ENCODE assay signal across 9 cellular contexts in genomic region chr1:14598007-14598497, GRCh38. TPM values are rescaled to one million over a fixed set of nuclear protein-coding genes. Genes with fewer than 3 reads are reported as not detected.
DNase-seq lines count a peak whose midpoint lies in the region; ATAC-seq and TF ChIP-seq lines count a peak whose summit lies in the region.
"Had no signal": no experiment of that assay in that cellular context is flagged by ENCODE, and none has a peak within 500 bp of the region (broad histone marks: within the 10 kb centered on the region; RNA-seq: fewer than 3 reads in every experiment).

No MANE protein-coding gene starts in this region.

- H3K36me3 ChIP-seq in heart right ventricle = no peaks in the 10 kb centered on the region

- H3K27ac ChIP-seq in heart right ventricle = no peak overlapping the region

- peak overlapping the region; percentile 3 to 50 (median 44) for H3K4me3 ChIP-seq in heart right ventricle

- TF ChIP-seq CTCF in heart right ventricle (IDR thresholded peaks at IDR 0.05) (no peak), progenitor cell of endocrine pancreas (IDR thresholded peaks at IDR 0.05; ENCODE audit: unreplicated experiment) (no peak), GM10248 (IDR thresholded peaks at IDR 0.05; ENCODE audit: control extremely low read depth, extremely low read depth, low read depth, missing control alignments) (no peak)

- intact Hi-C loops in heart right ventricle (cut with DNase I) = no loop called here
- intact Hi-C loops in activated CD4-positive, alpha-beta T cell treated with anti-CD3 and anti-CD28 coated beads for 36 hours (cut with DNase I, micrococcal nuclease) = no loop called here

- peaks cover 29% of the 10 kb centered on the region for H3K4me1 Mint-ChIP-seq in progenitor cell of endocrine pancreas (ENCODE audit: low read depth)
- peaks cover 9% of the 10 kb centered on the region for H3K4me1 Mint-ChIP-seq in activated CD4-positive, alpha-beta T cell treated with anti-CD3 and anti-CD28 coated beads for 36 hours

- in situ Hi-C loops in G401 (cut with HindIII; ENCODE audit: low sequenced_read_pairs) = no loop called here

- DNase-seq in G401 (ENCODE audit: low spot score) (peak; percentile 68), NCI-H526 treated with DMSO at 0.1 percent for 48 hours (lab: John Stamatoyannopoulos, UW) (peak; percentile 86), heart right ventricle (no peak), progenitor cell of endocrine pancreas (ENCODE audit: low spot score, unreplicated experiment) (peak; percentile 39), GM10248 (ENCODE audit: extremely low spot score) (no peak)
- no peak for DNase-seq in activated naive CD4-positive, alpha-beta T cell treated with Interleukin-2 at 50 U/mL for 16 hours
- no peak for DNase-seq in activated effector memory CD4-positive, alpha-beta T cell treated with anti-CD3 and anti-CD28 coated beads, Interleukin-2, amount 50 U/mL, for 16 hours
- no peak for DNase-seq in activated CD4-positive, alpha-beta T cell treated with anti-CD3 and anti-CD28 coated beads for 36 hours
- DNase-seq: activated CD4-positive, alpha-beta memory T cell treated with anti-CD3 and anti-CD28 coated beads for 36 hours had no signal

- peaks cover 0 to 17% (median 9%) of the 10 kb centered on the region in 9 donors for H3K4me1 ChIP-seq in heart right ventricle

- H3K9me3 Mint-ChIP-seq in progenitor cell of endocrine pancreas (ENCODE audit: low read depth) = no peaks in the 10 kb centered on the region
- no peaks in the 10 kb centered on the region for H3K9me3 Mint-ChIP-seq in activated CD4-positive, alpha-beta T cell treated with anti-CD3 and anti-CD28 coated beads for 36 hours (ENCODE audit: low read depth)
- H3K9me3 Mint-ChIP-seq: activated CD4-positive, alpha-beta memory T cell treated with anti-CD3 and anti-CD28 coated beads for 36 hours had no signal

- peak overlapping the region; percentile 93 for H3K27ac Mint-ChIP-seq in progenitor cell of endocrine pancreas
- no peak overlapping the region for H3K27ac Mint-ChIP-seq in activated CD4-positive, alpha-beta T cell treated with anti-CD3 and anti-CD28 coated beads for 36 hours
- H3K27ac Mint-ChIP-seq: activated CD4-positive, alpha-beta memory T cell treated with anti-CD3 and anti-CD28 coated beads for 36 hours had no signal

- CTCF ChIA-PET in GM10248 (lab: Yijun Ruan, JAX) = interaction anchor here (1.3 kb wide), 1 partner anchor 9 kb away, joined by 3 read pairs; no protein-coding TSS in a partner anchor
- CTCF ChIA-PET in activated CD4-positive, alpha-beta T cell treated with anti-CD3 and anti-CD28 coated beads for 36 hours (lab: Charles Lee) = no interaction called here

- H3K4me3 Mint-ChIP-seq in progenitor cell of endocrine pancreas (ENCODE audit: low read depth) = peak overlapping the region; percentile 85
- no peak overlapping the region for H3K4me3 Mint-ChIP-seq in activated CD4-positive, alpha-beta T cell treated with anti-CD3 and anti-CD28 coated beads for 36 hours
- H3K4me3 Mint-ChIP-seq: activated CD4-positive, alpha-beta memory T cell treated with anti-CD3 and anti-CD28 coated beads for 36 hours had no signal

- POLR2A ChIA-PET in GM10248 (lab: Yijun Ruan, JAX) = no interaction called here
- POLR2A ChIA-PET in activated CD4-positive, alpha-beta T cell treated with anti-CD3 and anti-CD28 coated beads for 36 hours (lab: Charles Lee) = no interaction called here

- peaks cover 19 to 97% (median 88%) of the 10 kb centered on the region in 7 donors for H3K27me3 ChIP-seq in heart right ventricle

- peak in 3 of 8 donors; percentile 27 to 68 (median 28) for ATAC-seq in heart right ventricle
- ATAC-seq in activated CD4-positive, alpha-beta T cell treated with anti-CD3 and anti-CD28 coated beads for 36 hours = no peak

- H3K36me3 Mint-ChIP-seq in progenitor cell of endocrine pancreas (ENCODE audit: insufficient read depth) = no peaks in the 10 kb centered on the region
- no peaks in the 10 kb centered on the region for H3K36me3 Mint-ChIP-seq in activated CD4-positive, alpha-beta T cell treated with anti-CD3 and anti-CD28 coated beads for 36 hours (ENCODE audit: low read depth)
- H3K36me3 Mint-ChIP-seq: activated CD4-positive, alpha-beta memory T cell treated with anti-CD3 and anti-CD28 coated beads for 36 hours had no signal

- 2% methylated on average over 26 of the region's 26 CpGs for WGBS in heart right ventricle, 2 donors

- H3K9me3 ChIP-seq in heart right ventricle = no peaks in the 10 kb centered on the region

- peaks cover 36% of the 10 kb centered on the region for H3K27me3 Mint-ChIP-seq in progenitor cell of endocrine pancreas
- H3K27me3 Mint-ChIP-seq in activated CD4-positive, alpha-beta T cell treated with anti-CD3 and anti-CD28 coated beads for 36 hours = peaks cover 44% of the 10 kb centered on the region

RNA-seq across cellular contexts. Expression of gene KAZN, which starts 0.4 kb away (rescaled TPM):
- total RNA-seq in G401 (2014; rRNA removed; shearing (Covaris generic)) = 5.5 and 9.8 TPM in 2 replicates
- total RNA-seq in heart right ventricle = 1 to 10 TPM; 1.1 to 6.5 (median 2.1) TPM
- polyA plus RNA-seq in heart right ventricle = 1 to 10 TPM; 1.6 to 1.9 TPM
- total RNA-seq in progenitor cell of endocrine pancreas = 12.9 and 14.6 TPM in 2 replicates
- under 1 TPM; 0.89 to 0.90 TPM for total RNA-seq in activated CD4-positive, alpha-beta T cell treated with anti-CD3 and anti-CD28 coated beads for 36 hours

Comparison
In these comparisons a context has a peak if more than half of its experiments do, and no peak if none do; other contexts are left out.
1. DNase-seq: peak in G401 (single experiment), NCI-H526 treated with DMSO at 0.1 percent for 48 hours (single experiment) and progenitor cell of endocrine pancreas (single experiment); none in heart right ventricle (0 of 2), activated naive CD4-positive, alpha-beta T cell treated with Interleukin-2 at 50 U/mL for 16 hours (single experiment), activated effector memory CD4-positive, alpha-beta T cell treated with anti-CD3 and anti-CD28 coated beads, Interleukin-2, amount 50 U/mL, for 16 hours (single experiment), GM10248 (single experiment) and activated CD4-positive, alpha-beta T cell treated with anti-CD3 and anti-CD28 coated beads for 36 hours (single experiment).